Comparison of ENCODE assay signal across 14 cellular contexts in the genomic region with DNA sequence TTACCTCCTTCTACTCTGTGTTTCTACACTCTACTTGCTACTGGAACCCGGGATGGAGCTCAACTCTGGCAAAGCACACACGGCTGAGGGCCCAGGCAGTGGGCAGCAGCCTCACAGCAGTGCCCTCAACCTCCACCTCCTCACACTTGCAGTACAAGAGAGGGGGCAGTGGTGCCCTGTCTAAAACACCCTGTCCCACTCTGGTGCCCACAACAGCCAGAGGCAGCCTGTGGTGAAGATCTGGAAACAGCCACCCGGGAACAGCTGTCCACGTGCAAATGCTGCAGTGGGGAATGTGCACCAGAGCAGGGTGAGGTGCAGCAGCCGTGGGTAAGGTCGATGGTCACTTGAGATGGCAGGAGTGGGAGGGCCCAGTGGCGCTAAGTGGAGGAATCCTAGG. TPM values are rescaled to one million over a fixed set of nuclear protein-coding genes. Genes with fewer than 3 reads are reported as not detected.
DNase-seq lines count a peak whose midpoint lies in the region; ATAC-seq, FAIRE-seq and TF ChIP-seq lines count a peak whose summit lies in the region.
"Had no signal": no experiment of that assay in that cellular context is flagged by ENCODE, and none has a peak within 500 bp of the region (broad histone marks: within the 10 kb centered on the region; RNA-seq: fewer than 3 reads in every experiment).

No MANE protein-coding gene starts in this region.

- H3K4me3 ChIP-seq in endodermal cell (ENCODE audit: low read length) (no peak overlapping the region), liver (ENCODE audit: low read depth in 1 of 3, low read length in 3 of 3) (no peak overlapping the region), stomach (no peak overlapping the region), kidney (ENCODE audit: low read length in 2 of 2) (no peak overlapping the region)
- H3K4me3 ChIP-seq: BLaER1 treated with 17β-estradiol and CSF1 and Interleukin-3, amounts not matched to agents 10 nM and 100 nM; GM23338 had no signal

- TF ChIP-seq POLR2A in stomach (IDR thresholded peaks at IDR 0.05) = no peak

- H3K4me1 ChIP-seq in endodermal cell (ENCODE audit: control insufficient read depth, insufficient read depth, low read length) (peaks cover 5% of the 10 kb centered on the region), liver (ENCODE audit: control insufficient read depth in 4 of 4, insufficient read depth in 4 of 4, low read length in 3 of 4) (peaks cover 21 to 79% (median 55%) of the 10 kb centered on the region in 4 donors), stomach (no peaks in the 10 kb centered on the region), kidney (ENCODE audit: control insufficient read depth in 1 of 2, insufficient read depth in 1 of 2, low read depth in 1 of 2, low read length in 2 of 2) (peaks cover 0 to 4% of the 10 kb centered on the region in 2 donors)

- no peak for ATAC-seq in activated CD8-positive, alpha-beta memory T cell treated with anti-CD3 and anti-CD28 coated beads, Interleukin-2, amount 10 ng/mL, durations not matched to agents 7 days and 5 days
- ATAC-seq: GM23338 had no signal

- no peaks in the 10 kb centered on the region for H3K9me3 ChIP-seq in endodermal cell (ENCODE audit: control insufficient read depth, low read length)
- H3K9me3 ChIP-seq in liver (ENCODE audit: control insufficient read depth in 4 of 4, low read length in 3 of 4) = no peaks in the 10 kb centered on the region
- no peaks in the 10 kb centered on the region for H3K9me3 ChIP-seq in stomach
- no peaks in the 10 kb centered on the region for H3K9me3 ChIP-seq in kidney (ENCODE audit: control insufficient read depth in 1 of 2, low read length in 2 of 2)
- H3K9me3 ChIP-seq: BLaER1 treated with 17β-estradiol and CSF1 and Interleukin-3, amounts not matched to agents 10 nM and 100 nM had no signal

- no peaks in the 10 kb centered on the region for H3K36me3 Mint-ChIP-seq in activated CD8-positive, alpha-beta memory T cell treated with anti-CD3 and anti-CD28 coated beads, Interleukin-2, amount 10 ng/mL, durations not matched to agents 7 days and 5 days
- H3K36me3 Mint-ChIP-seq in endodermal cell (ENCODE audit: low read depth) = no peaks in the 10 kb centered on the region
- H3K36me3 Mint-ChIP-seq: CD4-positive, CD25-positive, alpha-beta regulatory T cell had no signal

- CTCF ChIA-PET in activated CD8-positive, alpha-beta memory T cell treated with anti-CD3 and anti-CD28 coated beads, Interleukin-2, amount 10 ng/mL, durations not matched to agents 7 days and 5 days (lab: Charles Lee) = no interaction called here

- FAIRE-seq in kidney (lab: Jason Lieb, UNC) (no peak), D721Med (lab: Jason Lieb, UNC) (no peak)

- H3K9ac ChIP-seq in endodermal cell (ENCODE audit: extremely low read depth, low read length, poor library complexity, severe bottlenecking) = no peak overlapping the region
- no peak overlapping the region for H3K9ac ChIP-seq in liver (ENCODE audit: low read depth in 1 of 2, low read length in 2 of 2)
- H3K9ac ChIP-seq in kidney (ENCODE audit: low read length in 2 of 2) = no peak overlapping the region
- H3K9ac ChIP-seq: BLaER1 treated with 17β-estradiol and CSF1 and Interleukin-3, amounts not matched to agents 10 nM and 100 nM had no signal

- no peaks in the 10 kb centered on the region for H3K9me3 Mint-ChIP-seq in activated CD8-positive, alpha-beta memory T cell treated with anti-CD3 and anti-CD28 coated beads, Interleukin-2, amount 10 ng/mL, durations not matched to agents 7 days and 5 days (ENCODE audit: low read depth)
- H3K9me3 Mint-ChIP-seq in endodermal cell = no peaks in the 10 kb centered on the region

- no peaks in the 10 kb centered on the region for H3K36me3 ChIP-seq in endodermal cell (ENCODE audit: control insufficient read depth, insufficient read depth, low read length)
- H3K36me3 ChIP-seq in liver (ENCODE audit: control insufficient read depth in 4 of 4, insufficient read depth in 3 of 4, low read depth in 1 of 4, low read length in 3 of 4) = peaks cover 15 to 72% (median 61%) of the 10 kb centered on the region in 4 donors
- no peaks in the 10 kb centered on the region for H3K36me3 ChIP-seq in stomach
- H3K36me3 ChIP-seq in kidney (ENCODE audit: control insufficient read depth in 1 of 2, insufficient read depth in 2 of 2, low read length in 2 of 2) = no peaks in the 10 kb centered on the region
- H3K36me3 ChIP-seq: BLaER1 treated with 17β-estradiol and CSF1 and Interleukin-3, amounts not matched to agents 10 nM and 100 nM had no signal

- H3K27ac Mint-ChIP-seq in activated CD8-positive, alpha-beta memory T cell treated with anti-CD3 and anti-CD28 coated beads, Interleukin-2, amount 10 ng/mL, durations not matched to agents 7 days and 5 days = no peak overlapping the region
- no peak overlapping the region for H3K27ac Mint-ChIP-seq in endodermal cell
- H3K27ac Mint-ChIP-seq: CD4-positive, CD25-positive, alpha-beta regulatory T cell; GM23338 had no signal

- no peaks in the 10 kb centered on the region for H3K27me3 ChIP-seq in endodermal cell (ENCODE audit: control insufficient read depth, insufficient read depth, low read length, poor library complexity, severe bottlenecking)
- H3K27me3 ChIP-seq in liver (ENCODE audit: control insufficient read depth in 4 of 4, insufficient read depth in 4 of 4, low read length in 3 of 4) = no peaks in the 10 kb centered on the region
- no peaks in the 10 kb centered on the region for H3K27me3 ChIP-seq in stomach
- H3K27me3 ChIP-seq: BLaER1 treated with 17β-estradiol and CSF1 and Interleukin-3, amounts not matched to agents 10 nM and 100 nM had no signal

- no peak for TF ChIP-seq RAD21 in liver (IDR thresholded peaks at IDR 0.05)

- 90 to 92% methylated on average over 3 to 7 of the region's 7 CpGs for WGBS in endodermal cell (ENCODE audit: insufficient coverage in 1 of 2, insufficient read length in 1 of 2), 2 experiments
- WGBS in liver = 54% methylated on average over 7 of the region's 7 CpGs
- WGBS in stomach, 5 donors = 69 to 89% (median 81%) methylated on average over 6 to 7 of the region's 7 CpGs

- no peak for TF ChIP-seq EP300 in stomach (IDR thresholded peaks at IDR 0.05)

- H3K4me3 Mint-ChIP-seq in activated CD8-positive, alpha-beta memory T cell treated with anti-CD3 and anti-CD28 coated beads, Interleukin-2, amount 10 ng/mL, durations not matched to agents 7 days and 5 days = no peak overlapping the region
- no peak overlapping the region for H3K4me3 Mint-ChIP-seq in endodermal cell
- H3K4me3 Mint-ChIP-seq: CD4-positive, CD25-positive, alpha-beta regulatory T cell; GM23338 had no signal

- intact Hi-C loops in stomach (cut with DNase I; ENCODE audit: low total_unique reads) (no loop called here), kidney (cut with DNase I) (no loop called here)

- H3K4me1 Mint-ChIP-seq in activated CD8-positive, alpha-beta memory T cell treated with anti-CD3 and anti-CD28 coated beads, Interleukin-2, amount 10 ng/mL, durations not matched to agents 7 days and 5 days = no peaks in the 10 kb centered on the region
- peaks cover 5% of the 10 kb centered on the region for H3K4me1 Mint-ChIP-seq in endodermal cell
- H3K4me1 Mint-ChIP-seq: CD4-positive, CD25-positive, alpha-beta regulatory T cell; GM23338 had no signal

- TF ChIP-seq CTCF in endodermal cell (conservative IDR thresholded peaks at IDR 0.05) = no peak
- TF ChIP-seq CTCF in liver (IDR thresholded peaks at IDR 0.05; ENCODE audit: low read depth, low read length, missing input control) = no peak
- no peak for TF ChIP-seq CTCF in stomach (IDR thresholded peaks at IDR 0.05)
- TF ChIP-seq CTCF in kidney (IDR thresholded peaks at IDR 0.05; ENCODE audit: borderline replicate concordance, extremely low read depth, insufficient read depth) = no peak
- TF ChIP-seq CTCF in D721Med (IDR thresholded peaks at IDR 0.05; ENCODE audit: insufficient read depth, missing control alignments) = no peak

- peak; percentile 19 for DNase-seq in activated CD8-positive, alpha-beta memory T cell treated with anti-CD3 and anti-CD28 coated beads, Interleukin-2, amount 10 ng/mL, durations not matched to agents 7 days and 5 days
- DNase-seq in activated CD8-positive, alpha-beta memory T cell treated with anti-CD3 and anti-CD28 coated beads for 24 hours = no peak
- DNase-seq in endodermal cell = peak; percentile 23
- peak; percentile 9 for DNase-seq in stomach
- DNase-seq in kidney = no peak
- no peak for DNase-seq in activated naive CD4-positive, alpha-beta T cell treated with Interleukin-2 at 50 U/mL for 16 hours
- DNase-seq in D721Med (ENCODE audit: insufficient read length, low spot score) = no peak
- DNase-seq: 8988T; CD4-positive, CD25-positive, alpha-beta regulatory T cell; DMS 273 treated with DMSO at 0.1 percent for 48 hours; H7 had no signal

- no peak overlapping the region for H3K27ac ChIP-seq in endodermal cell (ENCODE audit: low read depth, low read length)
- H3K27ac ChIP-seq in liver (ENCODE audit: low read depth in 1 of 2, low read length in 2 of 2) = peak overlapping the region; percentile 3 to 36
- no peak overlapping the region for H3K27ac ChIP-seq in stomach
- H3K27ac ChIP-seq in kidney (ENCODE audit: low read depth in 2 of 2, low read length in 2 of 2) = no peak overlapping the region
- H3K27ac ChIP-seq: BLaER1 treated with 17β-estradiol and CSF1 and Interleukin-3, amounts not matched to agents 10 nM and 100 nM had no signal

- H3K27me3 Mint-ChIP-seq in activated CD8-positive, alpha-beta memory T cell treated with anti-CD3 and anti-CD28 coated beads, Interleukin-2, amount 10 ng/mL, durations not matched to agents 7 days and 5 days = no peaks in the 10 kb centered on the region
- no peaks in the 10 kb centered on the region for H3K27me3 Mint-ChIP-seq in endodermal cell (ENCODE audit: insufficient read depth)

TF ChIP-seq in liver, 16 proteins besides CTCF, POLR2A, EP300 and RAD21:
- TF ChIP-seq MAX (IDR thresholded peaks at IDR 0.05) (no peak), JUND (IDR thresholded peaks at IDR 0.05) (no peak), RXRA (IDR thresholded peaks at IDR 0.05) (peak in 1 of 2 donors; percentile 6)

RNA-seq across cellular contexts. Expression of gene MAT1A, which starts 13.7 kb away (rescaled TPM):
- total RNA-seq in activated CD8-positive, alpha-beta memory T cell treated with anti-CD3 and anti-CD28 coated beads, Interleukin-2, amount 10 ng/mL, durations not matched to agents 7 days and 5 days = not detected
- total RNA-seq in endodermal cell (under 1 TPM; 0.53 to 0.58 TPM), liver (100 to 1,000 TPM; 179 to 662 TPM), stomach (not detected), kidney (1.1 TPM)
- polyA plus RNA-seq in endodermal cell (2013, experiment 1 of 2) = 0.07 TPM
- polyA plus RNA-seq in endodermal cell (2013, experiment 2 of 2) = 0.08 TPM
- polyA plus RNA-seq in liver (100 to 1,000 TPM; 327 to 759 TPM), stomach (1 to 10 TPM in 1 of 3 donors, under 1 TPM in 2; 0.23 to 1.1 (median 0.31) TPM), kidney (ENCODE audit: insufficient read depth, low read depth, low replicate concordance) (2.9 TPM)
- total RNA-seq: CD4-positive, CD25-positive, alpha-beta regulatory T cell had no signal
- polyA plus RNA-seq: CD4-positive, CD25-positive, alpha-beta regulatory T cell had no signal

Comparison
In these comparisons a context has a peak if more than half of its experiments do, and no peak if none do; other contexts are left out.
1. DNase-seq: peak in activated CD8-positive, alpha-beta memory T cell treated with anti-CD3 and anti-CD28 coated beads, Interleukin-2, amount 10 ng/mL, durations not matched to agents 7 days and 5 days (single experiment), endodermal cell (single experiment) and stomach (single experiment); none in activated CD8-positive, alpha-beta memory T cell treated with anti-CD3 and anti-CD28 coated beads for 24 hours (single experiment), kidney (single experiment), activated naive CD4-positive, alpha-beta T cell treated with Interleukin-2 at 50 U/mL for 16 hours (single experiment) and D721Med (single experiment).
2. H3K27ac ChIP-seq: peak in liver (2 of 2); none in endodermal cell (single experiment), stomach (0 of 5) and kidney (0 of 2).
3. RNA of gene MAT1A, which starts 13.7 kb away (total RNA-seq): 179 to 662 TPM in liver; 1.1 TPM in kidney (single experiment), 0.53 to 0.58 TPM in endodermal cell, not detected in activated CD8-positive, alpha-beta memory T cell treated with anti-CD3 and anti-CD28 coated beads, Interleukin-2, amount 10 ng/mL, durations not matched to agents 7 days and 5 days and not detected in stomach; every median in the first group is over 10 times any median in the second.